ENCODE assay signal across 23 cellular contexts in genomic region chr4:33150139-33150538, GRCh38.
A peak's percentile ranks its signal among the peaks of the same experiment; 100 is the strongest.
DNase-seq lines count a peak whose midpoint lies in the region; ATAC-seq and TF ChIP-seq lines count a peak whose summit lies in the region.
"Had no signal": no experiment of that assay in that cellular context is flagged by ENCODE, and none has a peak within 500 bp of the region (broad histone marks: within the 10 kb centered on the region; RNA-seq: fewer than 3 reads in every experiment).

No MANE protein-coding gene starts in this region.

- TF ChIP-seq CTCF in GM23338 (conservative IDR thresholded peaks at IDR 0.05; ENCODE audit: low read depth in 2 of 2): no peak
- TF ChIP-seq CTCF in mesothelial cell of epicardium (IDR thresholded peaks at IDR 0.05; ENCODE audit: unreplicated experiment): no peak

- H3K4me1 Mint-ChIP-seq in GM23338: peaks cover 7% of the 10 kb centered on the region
- peaks cover 12% of the 10 kb centered on the region for H3K4me1 Mint-ChIP-seq in mesothelial cell of epicardium
- H3K4me1 Mint-ChIP-seq: CD14-positive monocyte; CD4-positive, alpha-beta memory T cell; CD4-positive, CD25-positive, alpha-beta regulatory T cell; CD8-positive, alpha-beta memory T cell had no signal

- ATAC-seq in GM23338 (no peak), HG03135 (IDR thresholded peaks at IDR 0.05; ENCODE audit: unreplicated experiment) (no peak)
- ATAC-seq: GM12878 had no signal

- H3K4me1 ChIP-seq in GM23248 (ENCODE audit: insufficient read depth): peaks cover 10% of the 10 kb centered on the region; the same call in 1 of the 2 replicates
- H3K4me1 ChIP-seq in GM23338 (ENCODE audit: insufficient read depth): no peaks in the 10 kb centered on the region
- H3K4me1 ChIP-seq: BE2C, BLaER1 had no signal

- WGBS in GM23248 (ENCODE audit: low coverage in 1 of 2, low lambda C conversion rate in 2 of 2, missing lambda C conversion rate in 2 of 2), 2 experiments: 71 to 78% methylated on average over 4 of the region's 4 CpGs

- H3K4me2 ChIP-seq in GM23248 (ENCODE audit: unreplicated experiment): no peak overlapping the region
- H3K4me2 ChIP-seq in GM23338: no peak overlapping the region
- H3K4me2 ChIP-seq: BLaER1 had no signal

- H3K27ac ChIP-seq in GM23248: no peak overlapping the region
- H3K27ac ChIP-seq in GM23338 (ENCODE audit: low read depth): no peak overlapping the region
- H3K27ac ChIP-seq: BLaER1 had no signal

- H3K9me3 Mint-ChIP-seq in GM23338 (no peaks in the 10 kb centered on the region), mesothelial cell of epicardium (peaks cover 28% of the 10 kb centered on the region)

- H3K79me2 ChIP-seq in GM23248 (ENCODE audit: insufficient read depth) (no peaks in the 10 kb centered on the region), GM23338 (replicated peaks; ENCODE audit: insufficient read depth) (no peaks in the 10 kb centered on the region)

- H3K36me3 Mint-ChIP-seq in GM23338 (ENCODE audit: low read depth): no peaks in the 10 kb centered on the region
- no peaks in the 10 kb centered on the region for H3K36me3 Mint-ChIP-seq in mesothelial cell of epicardium
- H3K36me3 Mint-ChIP-seq: CD14-positive monocyte; CD4-positive, alpha-beta memory T cell; CD4-positive, CD25-positive, alpha-beta regulatory T cell; CD8-positive, alpha-beta memory T cell had no signal

- H3K9ac ChIP-seq in GM23248: no peak overlapping the region
- H3K9ac ChIP-seq: BLaER1 had no signal

- H3K27me3 Mint-ChIP-seq in GM23338 (ENCODE audit: insufficient read depth, low read depth, poor library complexity) (no peaks in the 10 kb centered on the region), mesothelial cell of epicardium (ENCODE audit: low read depth) (no peaks in the 10 kb centered on the region)
- H3K27me3 Mint-ChIP-seq: CD4-positive, alpha-beta memory T cell; CD4-positive, CD25-positive, alpha-beta regulatory T cell; CD8-positive, alpha-beta memory T cell had no signal

- H3K4me3 ChIP-seq in GM23248: no peak overlapping the region
- no peak overlapping the region for H3K4me3 ChIP-seq in GM23338
- H3K4me3 ChIP-seq: BLaER1, GM12878 had no signal

- H3K9me2 ChIP-seq in GM23248 (ENCODE audit: insufficient read depth) (0 out of 2 replicates have a peak, but pooled peaks cover 4% of the 10 kb centered on the region), GM23338 (ENCODE audit: insufficient read depth) (no peaks in the 10 kb centered on the region)

- in situ Hi-C loops in GM23248 (cut with MboI): no loop called here

- DNase-seq in GM23248 (no peak), GM23338 (ENCODE audit: low spot score) (no peak), mesothelial cell of epicardium (ENCODE audit: low spot score in 2 of 2, unreplicated experiment in 2 of 2) (no peak), globus pallidus (ENCODE audit: low spot score) (no peak), NOMO-1 treated with dmso at 0.1 percent for 144 hours (lab: John Stamatoyannopoulos, UW; ENCODE audit: unreplicated experiment) (no peak)
- DNase-seq: 8988T; ACHN; BE2C; C1 segment of cervical spinal cord; CD4-positive, alpha-beta memory T cell; CD4-positive, CD25-positive, alpha-beta regulatory T cell; CD8-positive, alpha-beta memory T cell; DMS 273 treated with DMSO at 0.1 percent for 48 hours; DMS153; DMS53; DMS79; DND-41; EL; GDM1 had no signal

- H3K36me3 ChIP-seq in GM23248 (ENCODE audit: low read depth) (no peaks in the 10 kb centered on the region), GM23338 (ENCODE audit: insufficient read depth) (no peaks in the 10 kb centered on the region)
- H3K36me3 ChIP-seq: BE2C, BLaER1 had no signal

- peak overlapping the region; percentile 46; the same call in 1 of the 2 replicates for H3K27ac Mint-ChIP-seq in GM23338
- H3K27ac Mint-ChIP-seq in mesothelial cell of epicardium: peak overlapping the region; percentile 3
- H3K27ac Mint-ChIP-seq: CD14-positive monocyte; CD4-positive, alpha-beta memory T cell; CD4-positive, CD25-positive, alpha-beta regulatory T cell; CD8-positive, alpha-beta memory T cell had no signal

- no peaks in the 10 kb centered on the region for H3F3A ChIP-seq in GM23248 (ENCODE audit: insufficient read depth)
- H3F3A ChIP-seq in GM23338 (replicated peaks; ENCODE audit: low read depth): no peaks in the 10 kb centered on the region

- no peak overlapping the region for H3K4me3 Mint-ChIP-seq in GM23338
- no peak overlapping the region for H3K4me3 Mint-ChIP-seq in mesothelial cell of epicardium
- H3K4me3 Mint-ChIP-seq: CD14-positive monocyte; CD4-positive, alpha-beta memory T cell; CD4-positive, CD25-positive, alpha-beta regulatory T cell; CD8-positive, alpha-beta memory T cell had no signal

- H4K20me1 ChIP-seq in GM23248 (ENCODE audit: insufficient read depth) (no peaks in the 10 kb centered on the region), GM23338 (replicated peaks; ENCODE audit: insufficient read depth) (no peaks in the 10 kb centered on the region)
- H4K20me1 ChIP-seq: BLaER1 had no signal

- H3K27me3 ChIP-seq in GM23248 (replicated peaks; ENCODE audit: insufficient read depth) (no peaks in the 10 kb centered on the region), GM23338 (ENCODE audit: insufficient read depth) (no peaks in the 10 kb centered on the region)
- H3K27me3 ChIP-seq: BE2C, BLaER1 had no signal

- peaks cover 4% of the 10 kb centered on the region for H3K9me3 ChIP-seq in GM23248 (ENCODE audit: low read depth)
- H3K9me3 ChIP-seq: BE2C, BLaER1 had no signal

- H2AFZ ChIP-seq in GM23248: peak overlapping the region; percentile 21; the same call in 1 of the 2 replicates
- peak overlapping the region; percentile 33; the same call in 1 of the 2 replicates for H2AFZ ChIP-seq in GM23338

TF ChIP-seq in GM23338, 12 proteins besides CTCF, POLR2A, EP300 and RAD21 (continues in another document):
- TF ChIP-seq REST (IDR thresholded peaks at IDR 0.05; ENCODE audit: unreplicated experiment) (no peak), ZNF114 (CRISPR knock-in tag; IDR thresholded peaks at IDR 0.05) (no peak), POLR2AphosphoS5 (IDR thresholded peaks at IDR 0.05; ENCODE audit: low read depth) (no peak)
